ENCODE assay signal across 9 cellular contexts in genomic region chr4:70976251-70976650, GRCh38.
"Had no signal": no experiment of that assay in that cellular context is flagged by ENCODE, and none has a peak within 500 bp of the region (broad histone marks: within the 10 kb centered on the region; RNA-seq: fewer than 3 reads in every experiment).

No MANE protein-coding gene starts in this region.

- DNase-seq: GM23248, GOT3, H7, HFFc6, KG1 had no signal

- H3K27ac ChIP-seq: GM23248 had no signal

- H3K27me3 Mint-ChIP-seq: IgD-negative memory B cell had no signal

- H3K9me3 ChIP-seq: HAP-1 had no signal

- H3K4me3 Mint-ChIP-seq: HFFc6, IgD-negative memory B cell had no signal

- H3K9ac ChIP-seq: GM23248 had no signal

- ATAC-seq: HCT116 had no signal

- H3K9me3 Mint-ChIP-seq: HFFc6, IgD-negative memory B cell had no signal

- H3K4me1 ChIP-seq: HAP-1 had no signal

- H3K36me3 Mint-ChIP-seq: IgD-negative memory B cell had no signal

- FAIRE-seq: HTR-8/SVneo had no signal

- H3K27ac Mint-ChIP-seq: HFFc6, IgD-negative memory B cell had no signal

- H2AFZ ChIP-seq: GM23248 had no signal

- H3K4me3 ChIP-seq: GM23248, HAP-1 had no signal
